Comparison of ENCODE assay signal across 18 cellular contexts in the genomic region with DNA sequence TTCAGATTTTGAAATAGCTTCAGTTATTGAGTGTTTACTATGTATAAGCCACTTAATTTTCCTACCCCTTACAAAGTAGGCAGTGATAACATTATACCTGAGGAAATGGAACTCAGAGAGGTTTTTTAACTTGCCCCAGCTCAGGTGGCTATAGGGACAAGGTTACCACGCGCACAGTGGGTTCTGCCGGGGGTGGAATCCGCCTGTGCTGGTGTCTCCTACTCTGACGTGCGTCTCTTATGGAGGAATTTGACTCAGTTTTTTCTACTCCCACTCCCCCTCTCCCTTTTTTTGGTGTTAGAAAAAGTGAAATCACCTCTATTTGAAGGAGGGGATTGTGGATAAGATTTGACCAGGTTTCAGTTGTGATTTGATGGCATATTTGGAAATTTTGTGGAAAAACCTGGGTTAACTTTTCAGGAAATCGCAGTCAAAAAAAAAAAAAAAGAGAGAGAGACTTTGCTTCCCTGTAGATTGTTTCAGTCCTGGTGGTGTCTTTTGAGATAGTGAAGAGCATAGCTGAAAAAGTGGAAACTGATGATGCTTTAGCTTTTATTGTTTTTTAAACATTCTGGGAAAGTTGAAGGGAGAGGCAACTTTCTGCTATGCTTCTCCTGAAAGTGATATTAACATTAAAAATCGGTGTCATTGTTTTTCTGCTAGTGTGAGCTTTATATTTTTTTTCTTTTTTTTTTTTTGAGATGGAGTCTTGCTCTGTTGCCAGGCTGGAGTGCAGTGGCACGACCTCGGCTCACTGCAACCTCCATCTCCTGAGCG. TPM values are rescaled to one million over a fixed set of nuclear protein-coding genes. Genes with fewer than 3 reads are reported as not detected.
A peak's percentile ranks its signal among the peaks of the same experiment; 100 is the strongest.
DNase-seq lines count a peak whose midpoint lies in the region; ATAC-seq, FAIRE-seq and TF ChIP-seq lines count a peak whose summit lies in the region.
"Had no signal": no experiment of that assay in that cellular context is flagged by ENCODE, and none has a peak within 500 bp of the region (broad histone marks: within the 10 kb centered on the region; RNA-seq: fewer than 3 reads in every experiment).

No MANE protein-coding gene starts in this region.

- intact Hi-C loops in kidney (cut with DNase I) (no loop called here), breast epithelium (cut with DNase I; ENCODE audit: low total_unique reads) (no loop called here)

- H3K36me3 Mint-ChIP-seq in GM23338 (ENCODE audit: low read depth) (peaks cover 16% of the 10 kb centered on the region), glutamatergic neuron (ENCODE audit: unreplicated experiment) (peaks cover 8% of the 10 kb centered on the region)
- H3K36me3 Mint-ChIP-seq in stimulated activated memory B cell treated with anti-CD40 and anti-IgM and Interleukin-4, amounts not matched to agents 10 μg/mL and 1 μg/mL and 100 μg/mL, for 72 hours = peaks cover 3% of the 10 kb centered on the region
- no peaks in the 10 kb centered on the region for H3K36me3 Mint-ChIP-seq in natural killer cell treated with Interleukin-12 subunit alpha and Interleukin-12 subunit beta and Interleukin-15 and Interleukin-18, amount 100 ng/mL, for 72 hours

- no peak overlapping the region for H3K4me2 ChIP-seq in GM23338

- peaks cover 80% of the 10 kb centered on the region for H4K20me1 ChIP-seq in GM23338 (replicated peaks; ENCODE audit: insufficient read depth)

- POLR2A ChIA-PET in RWPE1 (lab: Yijun Ruan, JAX; ENCODE audit: low non-redundant PET) = no interaction called here

- no peak for FAIRE-seq in kidney (lab: Jason Lieb, UNC)

- CTCF ChIA-PET in RWPE1 (lab: Yijun Ruan, JAX) = interaction anchor here (0.6 to 0.7 kb wide), 2 partner anchors 15 to 206 kb away, joined by 5 to 6 read pairs; no protein-coding TSS in a partner anchor

- H3K27ac ChIP-seq in GM23338 (ENCODE audit: low read depth) = peak overlapping the region; percentile 65; the same call in 1 of the 2 replicates
- H3K27ac ChIP-seq in RWPE1 = peak overlapping the region; percentile 80
- H3K27ac ChIP-seq in kidney (ENCODE audit: low read depth in 2 of 2, low read length in 2 of 2) = no peak overlapping the region
- no peak overlapping the region for H3K27ac ChIP-seq in breast epithelium

- no peak for TF ChIP-seq POLR2A in breast epithelium (IDR thresholded peaks at IDR 0.05)

- H3K9me3 Mint-ChIP-seq in GM23338 (peaks cover 10% of the 10 kb centered on the region; the same call in 2 of the 3 replicates), glutamatergic neuron (ENCODE audit: unreplicated experiment) (peaks cover 8% of the 10 kb centered on the region)
- H3K9me3 Mint-ChIP-seq in stimulated activated memory B cell treated with anti-CD40 and anti-IgM and Interleukin-4, amounts not matched to agents 10 μg/mL and 1 μg/mL and 100 μg/mL, for 72 hours = no peaks in the 10 kb centered on the region
- no peaks in the 10 kb centered on the region for H3K9me3 Mint-ChIP-seq in natural killer cell treated with Interleukin-12 subunit alpha and Interleukin-12 subunit beta and Interleukin-15 and Interleukin-18, amount 100 ng/mL, for 72 hours

- peaks cover 52% of the 10 kb centered on the region for H3K4me1 ChIP-seq in GM23338 (ENCODE audit: insufficient read depth)
- peaks cover 12 to 16% of the 10 kb centered on the region in 2 donors for H3K4me1 ChIP-seq in kidney (ENCODE audit: control insufficient read depth in 1 of 2, insufficient read depth in 1 of 2, low read depth in 1 of 2, low read length in 2 of 2)
- H3K4me1 ChIP-seq in breast epithelium = peaks cover 0 to 8% of the 10 kb centered on the region in 2 donors

- DNase-seq in GM23338 (ENCODE audit: low spot score) (no peak), RWPE1 (ENCODE audit: low spot score) (no peak), glutamatergic neuron (no peak), kidney (no peak), SKM-1 treated with dmso at 0.1 percent for 144 hours (lab: John Stamatoyannopoulos, UW; ENCODE audit: unreplicated experiment) (no peak), breast epithelium (ENCODE audit: low spot score in 2 of 2) (no peak)
- DNase-seq in natural killer cell treated with Interleukin-12 subunit alpha and Interleukin-12 subunit beta and Interleukin-15 and Interleukin-18, amount 100 ng/mL, for 72 hours (ENCODE audit: low spot score) = no peak
- DNase-seq: C1 segment of cervical spinal cord, DMS 273 treated with DMSO at 0.1 percent for 48 hours, EL, MM.1S, NCI-H1105 treated with DMSO at 0.1 percent for 48 hours, NCI-H187 treated with DMSO at 0.1 percent for 48 hours, NCI-H82, Peyer's patch, SIG-M5 had no signal

- H3K4me1 Mint-ChIP-seq in GM23338 (peaks cover 26% of the 10 kb centered on the region), glutamatergic neuron (ENCODE audit: low read depth, unreplicated experiment) (peaks cover 31% of the 10 kb centered on the region)
- H3K4me1 Mint-ChIP-seq in stimulated activated memory B cell treated with anti-CD40 and anti-IgM and Interleukin-4, amounts not matched to agents 10 μg/mL and 1 μg/mL and 100 μg/mL, for 72 hours = peaks cover 42% of the 10 kb centered on the region
- H3K4me1 Mint-ChIP-seq in natural killer cell treated with Interleukin-12 subunit alpha and Interleukin-12 subunit beta and Interleukin-15 and Interleukin-18, amount 100 ng/mL, for 72 hours (ENCODE audit: low read depth in 2 of 2) = peaks cover 2 to 12% of the 10 kb centered on the region in 2 donors

- H3K36me3 ChIP-seq in GM23338 (ENCODE audit: insufficient read depth) = no peaks in the 10 kb centered on the region
- no peaks in the 10 kb centered on the region for H3K36me3 ChIP-seq in kidney (ENCODE audit: control insufficient read depth in 1 of 2, insufficient read depth in 2 of 2, low read length in 2 of 2)
- H3K36me3 ChIP-seq in breast epithelium = no peaks in the 10 kb centered on the region
- H3K36me3 ChIP-seq: Peyer's patch had no signal

- no peaks in the 10 kb centered on the region for H3F3A ChIP-seq in GM23338 (replicated peaks; ENCODE audit: low read depth)

- peaks cover 3% of the 10 kb centered on the region for H3K27me3 Mint-ChIP-seq in GM23338 (ENCODE audit: insufficient read depth, low read depth, poor library complexity)
- H3K27me3 Mint-ChIP-seq in glutamatergic neuron (ENCODE audit: unreplicated experiment) = no peaks in the 10 kb centered on the region
- H3K27me3 Mint-ChIP-seq in stimulated activated memory B cell treated with anti-CD40 and anti-IgM and Interleukin-4, amounts not matched to agents 10 μg/mL and 1 μg/mL and 100 μg/mL, for 72 hours = no peaks in the 10 kb centered on the region
- no peaks in the 10 kb centered on the region for H3K27me3 Mint-ChIP-seq in natural killer cell treated with Interleukin-12 subunit alpha and Interleukin-12 subunit beta and Interleukin-15 and Interleukin-18, amount 100 ng/mL, for 72 hours

- ATAC-seq in GM23338 = no peak
- no peak for ATAC-seq in stimulated activated memory B cell treated with anti-CD40 and anti-IgM and Interleukin-4, amounts not matched to agents 10 μg/mL and 1 μg/mL and 100 μg/mL, for 72 hours
- no peak for ATAC-seq in natural killer cell treated with Interleukin-12 subunit alpha and Interleukin-12 subunit beta and Interleukin-15 and Interleukin-18, amount 100 ng/mL, for 72 hours
- ATAC-seq: HCT116 had no signal

- H3K9me2 ChIP-seq in GM23338 (ENCODE audit: insufficient read depth) = no peaks in the 10 kb centered on the region

- H3K27ac Mint-ChIP-seq in GM23338 (peak overlapping the region; percentile 52; the same call in 1 of the 2 replicates), glutamatergic neuron (ENCODE audit: unreplicated experiment) (peak overlapping the region; percentile 24)
- H3K27ac Mint-ChIP-seq in stimulated activated memory B cell treated with anti-CD40 and anti-IgM and Interleukin-4, amounts not matched to agents 10 μg/mL and 1 μg/mL and 100 μg/mL, for 72 hours = no peak overlapping the region
- no peak overlapping the region for H3K27ac Mint-ChIP-seq in natural killer cell treated with Interleukin-12 subunit alpha and Interleukin-12 subunit beta and Interleukin-15 and Interleukin-18, amount 100 ng/mL, for 72 hours

- peaks cover 99% of the 10 kb centered on the region for H3K79me2 ChIP-seq in GM23338 (replicated peaks; ENCODE audit: insufficient read depth)

- H3K4me3 Mint-ChIP-seq in GM23338 = no peak overlapping the region
- no peak overlapping the region for H3K4me3 Mint-ChIP-seq in glutamatergic neuron (ENCODE audit: unreplicated experiment)
- H3K4me3 Mint-ChIP-seq in stimulated activated memory B cell treated with anti-CD40 and anti-IgM and Interleukin-4, amounts not matched to agents 10 μg/mL and 1 μg/mL and 100 μg/mL, for 72 hours = peak overlapping the region; percentile 64
- no peak overlapping the region for H3K4me3 Mint-ChIP-seq in natural killer cell treated with Interleukin-12 subunit alpha and Interleukin-12 subunit beta and Interleukin-15 and Interleukin-18, amount 100 ng/mL, for 72 hours

- TF ChIP-seq CTCF in GM23338 (conservative IDR thresholded peaks at IDR 0.05; ENCODE audit: low read depth in 2 of 2) (no peak), RWPE1 (conservative IDR thresholded peaks at IDR 0.05; ENCODE audit: low read depth) (no peak), glutamatergic neuron (IDR thresholded peaks at IDR 0.05; ENCODE audit: partially characterized antibody, unreplicated experiment) (no peak), kidney (IDR thresholded peaks at IDR 0.05; ENCODE audit: borderline replicate concordance, extremely low read depth, insufficient read depth) (no peak), breast epithelium (IDR thresholded peaks at IDR 0.05) (no peak)

- no peak overlapping the region for H3K9ac ChIP-seq in kidney (ENCODE audit: low read length in 2 of 2)

- H3K9me3 ChIP-seq in kidney (ENCODE audit: control insufficient read depth in 1 of 2, low read length in 2 of 2) = no peaks in the 10 kb centered on the region
- H3K9me3 ChIP-seq in breast epithelium = peaks cover 0 to 3% of the 10 kb centered on the region in 2 donors
- H3K9me3 ChIP-seq: Peyer's patch had no signal

- H3K4me3 ChIP-seq in GM23338 (no peak overlapping the region), kidney (ENCODE audit: low read length in 2 of 2) (no peak overlapping the region), breast epithelium (no peak overlapping the region)
- H3K4me3 ChIP-seq: Peyer's patch had no signal

- H3K27me3 ChIP-seq in GM23338 (ENCODE audit: insufficient read depth) (no peaks in the 10 kb centered on the region), breast epithelium (no peaks in the 10 kb centered on the region)
- H3K27me3 ChIP-seq: Peyer's patch had no signal

- no peak overlapping the region for H2AFZ ChIP-seq in GM23338

TF ChIP-seq in GM23338, 12 proteins besides CTCF, POLR2A, EP300 and RAD21 (continues in another document):
- TF ChIP-seq POLR2AphosphoS5 (IDR thresholded peaks at IDR 0.05; ENCODE audit: low read depth) = no peak

RNA-seq across cellular contexts. Expression of gene TRIO, which starts 15.9 kb away (rescaled TPM):
- total RNA-seq in GM23338 (2014; rRNA removed; shearing (Covaris generic)) = 83.7 and 113 TPM in 2 replicates
- 13.8 and 14.9 TPM in 2 replicates for polyA plus RNA-seq in GM23338 (2016; fragmentation: Nextera tagmentation; extraction: Ambion mirVana)
- 281 TPM for total RNA-seq in glutamatergic neuron (ENCODE audit: unreplicated experiment)
- 149 TPM for total RNA-seq in kidney
- 9.5 TPM for polyA plus RNA-seq in kidney (ENCODE audit: insufficient read depth, low read depth, low replicate concordance)
- total RNA-seq in breast epithelium = 100 to 1,000 TPM; 191 to 209 (median 193) TPM
- total RNA-seq in natural killer cell treated with Interleukin-12 subunit alpha and Interleukin-12 subunit beta and Interleukin-15 and Interleukin-18, amount 100 ng/mL, for 72 hours = 10 to 100 TPM; 40.1 to 70.3 TPM

Comparison
In these comparisons a context has a peak if more than half of its experiments do, and no peak if none do; other contexts are left out.
1. H3K27ac ChIP-seq: peak in GM23338 (single experiment) and RWPE1 (single experiment); none in kidney (0 of 2) and breast epithelium (0 of 2).
2. H3K27ac Mint-ChIP-seq: peak in GM23338 (single experiment) and glutamatergic neuron (single experiment); none in stimulated activated memory B cell treated with anti-CD40 and anti-IgM and Interleukin-4, amounts not matched to agents 10 μg/mL and 1 μg/mL and 100 μg/mL, for 72 hours (single experiment) and natural killer cell treated with Interleukin-12 subunit alpha and Interleukin-12 subunit beta and Interleukin-15 and Interleukin-18, amount 100 ng/mL, for 72 hours (0 of 2).